Comparison of ENCODE assay signal across 1 cellular context in genomic region chr1:90726716-90727480, GRCh38.
TF ChIP-seq lines count a peak whose summit lies in the region.

No MANE protein-coding gene starts in this region.

TF ChIP-seq in WTC11, 78 proteins besides CTCF, POLR2A, EP300 and RAD21 (continued from another document):
- TF ChIP-seq PRDM15 (CRISPR knock-in tag; IDR thresholded peaks at IDR 0.05) = peak; percentile 65
- no peak for TF ChIP-seq NR1H2 (CRISPR knock-in tag; IDR thresholded peaks at IDR 0.05)
- TF ChIP-seq ZNF423 (CRISPR knock-in tag; IDR thresholded peaks at IDR 0.05) = no peak
- TF ChIP-seq GTF2I (CRISPR knock-in tag; conservative IDR thresholded peaks at IDR 0.05) = no peak
- no peak for TF ChIP-seq E2F1 (CRISPR knock-in tag; IDR thresholded peaks at IDR 0.05)
TF ChIP-seq in WTC11: peak in this region for 2.
